30 cellular contexts compared by ENCODE assay signal in genomic region chr16:69197573-69197972, GRCh38.
"Had no signal": no experiment of that assay in that cellular context is flagged by ENCODE, and none has a peak within 500 bp of the region (broad histone marks: within the 10 kb centered on the region; RNA-seq: fewer than 3 reads in every experiment).

No MANE protein-coding gene starts in this region.

- ATAC-seq: naive thymus-derived CD4-positive, alpha-beta T cell; natural killer cell; psoas muscle; right cardiac atrium; right lobe of liver; stimulated activated memory B cell treated with anti-CD40 and anti-IgM and Interleukin-4, amounts not matched to agents 10 μg/mL and 1 μg/mL and 100 μg/mL, for 72 hours; stimulated activated naive CD8-positive, alpha-beta T cell treated with anti-CD3 and anti-CD28 coated beads, Interleukin-15, amount 100 ng/mL, for 72 hours; stimulated activated naive CD8-positive, alpha-beta T cell treated with anti-CD3 and anti-CD28 coated beads, Interleukin-15, Interleukin-2, amounts not matched to agents 100 U/mL and 50 U/mL, for 24 hours; upper lobe of right lung had no signal

- H3K4me3 Mint-ChIP-seq: naive thymus-derived CD4-positive, alpha-beta T cell; natural killer cell; neural progenitor cell; stimulated activated memory B cell treated with anti-CD40 and anti-IgM and Interleukin-4, amounts not matched to agents 10 μg/mL and 1 μg/mL and 100 μg/mL, for 72 hours; stimulated activated naive CD8-positive, alpha-beta T cell treated with anti-CD3 and anti-CD28 coated beads, Interleukin-15, amount 100 ng/mL, for 72 hours; type B pancreatic cell had no signal

- H3K4me3 ChIP-seq: neural progenitor cell, ovary, psoas muscle, right lobe of liver, sigmoid colon, suprapubic skin, testis, tibial artery, transverse colon, upper lobe of right lung had no signal

- H2AFZ ChIP-seq: neural progenitor cell, parathyroid adenoma had no signal

- H3K27me3 Mint-ChIP-seq: naive thymus-derived CD4-positive, alpha-beta T cell; progenitor cell of endocrine pancreas; stimulated activated memory B cell treated with anti-CD40 and anti-IgM and Interleukin-4, amounts not matched to agents 10 μg/mL and 1 μg/mL and 100 μg/mL, for 72 hours; stimulated activated naive CD8-positive, alpha-beta T cell treated with anti-CD3 and anti-CD28 coated beads, Interleukin-15, amount 100 ng/mL, for 72 hours; type B pancreatic cell had no signal

- DNase-seq: naive thymus-derived CD4-positive, alpha-beta T cell; natural killer cell; occipital lobe; ovary; posterior cingulate gyrus; psoas muscle; right cardiac atrium; right lobe of liver; small intestine; stimulated activated CD4-positive, alpha-beta T cell treated with anti-CD3 and anti-CD28 coated beads, Interleukin-12 subunit alpha, Interleukin-12 subunit beta, amount 100 ng/mL, for 4 hours; stimulated activated CD4-positive, alpha-beta T cell treated with anti-CD3 and anti-CD28 coated beads, Interleukin-1b, Interleukin-23, amount 100 ng/mL, for 48 hours; stimulated activated CD4-positive, alpha-beta T cell treated with anti-CD3 and anti-CD28 coated beads, Interleukin-4, amount 100 ng/mL, for 1 hour; stimulated activated CD4-positive, alpha-beta T cell treated with anti-CD3 and anti-CD28 coated beads, Interleukin-4, amount 100 ng/mL, for 4 hours; stimulated activated CD8-positive, alpha-beta memory T cell treated with anti-CD3 and anti-CD28 coated beads, Interleukin-4, amount 100 ng/mL, for 48 hours; stimulated activated naive CD4-positive, alpha-beta T cell; stimulated activated naive CD8-positive, alpha-beta T cell treated with anti-CD3 and anti-CD28 coated beads, Interleukin-15, amount 100 ng/mL, for 72 hours; stimulated activated naive CD8-positive, alpha-beta T cell treated with anti-CD3 and anti-CD28 coated beads, Interleukin-15, Interleukin-2, amounts not matched to agents 100 U/mL and 50 U/mL, for 24 hours; substantia nigra; testis; tibial artery; transverse colon; upper lobe of right lung had no signal

- H3K4me1 ChIP-seq: neural progenitor cell had no signal

- H3K27ac ChIP-seq: neural progenitor cell, parathyroid adenoma, psoas muscle, right lobe of liver, sigmoid colon, suprapubic skin, tibial artery, transverse colon, upper lobe of right lung had no signal

- FAIRE-seq: small intestine had no signal

- H3K27me3 ChIP-seq: neural progenitor cell, ovary, right lobe of liver, sigmoid colon, suprapubic skin, testis, tibial artery, transverse colon, upper lobe of right lung had no signal

- H3K27ac Mint-ChIP-seq: neural progenitor cell; progenitor cell of endocrine pancreas; stimulated activated memory B cell treated with anti-CD40 and anti-IgM and Interleukin-4, amounts not matched to agents 10 μg/mL and 1 μg/mL and 100 μg/mL, for 72 hours had no signal

- H3K36me3 ChIP-seq: neural progenitor cell, ovary, right lobe of liver, sigmoid colon, suprapubic skin, tibial artery, transverse colon, upper lobe of right lung had no signal

- H3K9ac ChIP-seq: neural progenitor cell, parathyroid adenoma had no signal

- H3K9me3 Mint-ChIP-seq: natural killer cell; nephron; neural progenitor cell; stimulated activated memory B cell treated with anti-CD40 and anti-IgM and Interleukin-4, amounts not matched to agents 10 μg/mL and 1 μg/mL and 100 μg/mL, for 72 hours; stimulated activated naive CD8-positive, alpha-beta T cell treated with anti-CD3 and anti-CD28 coated beads, Interleukin-15, amount 100 ng/mL, for 72 hours; type B pancreatic cell had no signal

- H3K36me3 Mint-ChIP-seq: natural killer cell; neural progenitor cell; stimulated activated memory B cell treated with anti-CD40 and anti-IgM and Interleukin-4, amounts not matched to agents 10 μg/mL and 1 μg/mL and 100 μg/mL, for 72 hours; type B pancreatic cell had no signal

- H3K4me2 ChIP-seq: neural progenitor cell had no signal

- H3K9me3 ChIP-seq: ovary, psoas muscle, right lobe of liver, sigmoid colon, suprapubic skin, testis, tibial artery, transverse colon, upper lobe of right lung had no signal
